2 cellular contexts compared by ENCODE assay signal in the genomic region with DNA sequence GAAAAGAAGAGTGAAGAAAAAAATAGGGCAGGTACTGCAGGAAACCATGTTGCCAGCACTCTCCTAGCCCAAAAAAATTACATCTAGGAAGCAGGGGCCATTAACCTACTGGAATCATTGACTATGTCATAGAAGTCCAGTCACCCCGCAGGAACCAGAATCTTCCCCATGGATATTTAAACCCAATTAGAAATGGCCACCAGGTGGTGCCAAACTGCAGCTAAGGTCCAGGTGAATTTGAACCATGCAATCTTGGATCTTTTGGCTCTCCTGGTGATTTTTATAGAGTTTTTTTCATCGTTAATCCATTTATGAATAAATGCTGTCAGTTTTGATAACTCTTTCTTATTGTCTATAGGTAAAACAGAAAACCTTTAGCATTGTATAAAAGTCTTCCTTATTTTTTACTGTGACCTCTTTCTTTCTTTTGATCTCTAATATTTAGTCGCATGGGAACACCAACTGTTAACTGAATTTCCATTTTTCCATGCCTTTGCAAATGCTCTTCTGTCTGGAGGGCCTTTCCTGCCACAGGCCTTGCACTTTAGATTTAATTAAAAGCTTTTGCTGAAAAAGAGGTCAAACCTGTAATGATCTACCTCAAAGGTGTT.
TF ChIP-seq lines count a peak whose summit lies in the region.

No MANE protein-coding gene starts in this region.

TF ChIP-seq in GM23338, 12 proteins besides CTCF, POLR2A, EP300 and RAD21 (continued from another document):
- no peak for TF ChIP-seq EZH2 (IDR thresholded peaks at IDR 0.05; ENCODE audit: low read depth, unreplicated experiment)
- TF ChIP-seq STAT1 (IDR thresholded peaks at IDR 0.05; ENCODE audit: unreplicated experiment): no peak
- TF ChIP-seq NANOG (IDR thresholded peaks at IDR 0.05; ENCODE audit: borderline replicate concordance): no peak

TF ChIP-seq in endothelial cell of umbilical vein, 7 proteins besides CTCF, POLR2A, EP300 and RAD21 (continued from another document):
- TF ChIP-seq MYC (IDR thresholded peaks at IDR 0.05; ENCODE audit: low read depth, low read length) (no peak), FOS (IDR thresholded peaks at IDR 0.05; ENCODE audit: borderline replicate concordance, insufficient read depth, low read length) (no peak)
